In genomic region chr19:51330366-51330765, GRCh38 we compare ENCODE assay signal across 21 cellular contexts. TPM values are rescaled to one million over a fixed set of nuclear protein-coding genes. Genes with fewer than 3 reads are reported as not detected.
"Had no signal": no experiment of that assay in that cellular context is flagged by ENCODE, and none has a peak within 500 bp of the region (broad histone marks: within the 10 kb centered on the region; RNA-seq: fewer than 3 reads in every experiment).

No MANE protein-coding gene starts in this region.

- H3K4me3 ChIP-seq: MG63, SJSA1, SK-N-MC had no signal

- H3K36me3 ChIP-seq: MG63, SJSA1 had no signal

- H3K9me3 ChIP-seq: MG63, SJSA1 had no signal

- H3K27ac ChIP-seq: SJSA1, SK-N-MC had no signal

- H3K4me1 ChIP-seq: SJSA1 had no signal

- DNase-seq: Karpas-422, KG1, MG63, NCI-H1092, NCI-H1436, NCI-H187, NCI-H2029, NCI-H2081 treated with DMSO at 0.1 percent for 48 hours, NCI-H2171, NCI-H226, NCI-H446, NCI-H510A, NCI-H524 treated with DMSO at 0.1 percent for 48 hours, NCI-H69, NCI-H774, Right ventricle myocardium superior, RPMI8226, SIG-M5 had no signal

RNA-seq across cellular contexts. Expression of gene IGLON5, which starts 18.9 kb away (rescaled TPM):
- total RNA-seq: HT-29, Right ventricle myocardium superior, SJSA1 had no signal

RNA-seq across cellular contexts. Expression of gene CLDND2, which starts 38.4 kb away (rescaled TPM):
- total RNA-seq: SJSA1 had no signal

RNA-seq across cellular contexts. Expression of gene NKG7, which starts 42.1 kb away (rescaled TPM):
- total RNA-seq: HT-29, SJSA1 had no signal
